ENCODE assay signal across 9 cellular contexts in the genomic region with DNA sequence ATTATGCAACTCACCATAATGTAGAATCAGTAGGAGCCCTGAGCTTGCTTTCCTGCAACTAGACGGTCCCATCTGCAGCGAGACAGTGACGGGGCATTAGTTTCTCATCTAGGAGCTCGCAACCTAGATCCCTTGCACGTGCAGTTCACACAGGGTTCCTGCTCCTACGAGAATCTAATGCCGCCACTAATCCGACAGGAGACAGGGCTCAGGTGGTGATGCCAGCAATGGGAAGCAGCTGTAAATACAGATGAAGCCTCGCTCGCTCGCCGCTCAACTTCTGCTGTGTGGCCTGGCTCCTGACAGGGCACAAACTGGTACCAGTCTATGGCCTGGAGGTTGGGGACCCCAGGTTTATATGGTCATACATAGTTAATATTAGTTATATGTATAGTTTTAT.
"Had no signal": no experiment of that assay in that cellular context is flagged by ENCODE, and none has a peak within 500 bp of the region (broad histone marks: within the 10 kb centered on the region; RNA-seq: fewer than 3 reads in every experiment).

No MANE protein-coding gene starts in this region.

- H3K36me3 ChIP-seq: HAP-1 had no signal

- H3K9ac ChIP-seq: GM23248 had no signal

- H3K27ac ChIP-seq: GM23248, HL-60 had no signal

- H3K4me3 ChIP-seq: GM23248, HAP-1 had no signal

- H2AFZ ChIP-seq: GM23248 had no signal

- DNase-seq: GM23248, GOT3, H7, HFFc6, KBM-7 had no signal

- H3K4me1 ChIP-seq: HAP-1 had no signal

- H3K9me3 ChIP-seq: HAP-1 had no signal

- ATAC-seq: HCT116, HepG2 had no signal
